Comparison of ENCODE assay signal across 9 cellular contexts in genomic region chr17:58219789-58220183, GRCh38. TPM values are rescaled to one million over a fixed set of nuclear protein-coding genes. Genes with fewer than 3 reads are reported as not detected.
DNase-seq lines count a peak whose midpoint lies in the region; ATAC-seq and TF ChIP-seq lines count a peak whose summit lies in the region.
"Had no signal": no experiment of that assay in that cellular context is flagged by ENCODE, and none has a peak within 500 bp of the region (broad histone marks: within the 10 kb centered on the region; RNA-seq: fewer than 3 reads in every experiment).

No MANE protein-coding gene starts in this region.

- H3K27me3 Mint-ChIP-seq in activated CD4-positive, alpha-beta T cell treated with anti-CD3 and anti-CD28 coated beads for 36 hours = peaks cover 5% of the 10 kb centered on the region
- peaks cover 6% of the 10 kb centered on the region for H3K27me3 Mint-ChIP-seq in activated B cell treated with CpG ODN at 0.5 μM for 24 hours

- no peaks in the 10 kb centered on the region for H3K4me1 ChIP-seq in iPS-20b (ENCODE audit: insufficient read depth, low read length)

- no peak for TF ChIP-seq CTCF in activated B cell treated with CpG ODN at 0.5 μM for 24 hours (IDR thresholded peaks at IDR 0.05)

- CTCF ChIA-PET in activated CD4-positive, alpha-beta T cell treated with anti-CD3 and anti-CD28 coated beads for 36 hours (lab: Charles Lee) = interaction anchor here (0.6 to 2.0 kb wide), 13 partner anchors 10 to 367 kb away, joined by 3 to 9 read pairs (median 3); partner anchors contain the start of genes LPO, RNF43 and SRSF1
- CTCF ChIA-PET in activated B cell treated with CpG ODN at 0.5 μM for 24 hours (lab: Charles Lee) = interaction anchor here (1.4 to 1.9 kb wide), 4 partner anchors 13 to 32 kb away, joined by 3 to 8 read pairs (median 4); no protein-coding TSS in a partner anchor

- H3K27me3 ChIP-seq in iPS-20b (ENCODE audit: insufficient read depth, low read length) = peaks cover 9% of the 10 kb centered on the region; the same call in 1 of the 2 replicates

- H3K9me3 ChIP-seq in iPS-20b (ENCODE audit: insufficient read depth, low read depth, low read length) = no peaks in the 10 kb centered on the region

- no peaks in the 10 kb centered on the region for H3K36me3 Mint-ChIP-seq in activated CD4-positive, alpha-beta T cell treated with anti-CD3 and anti-CD28 coated beads for 36 hours (ENCODE audit: low read depth)
- peaks cover 3% of the 10 kb centered on the region for H3K36me3 Mint-ChIP-seq in activated B cell treated with CpG ODN at 0.5 μM for 24 hours (ENCODE audit: low read depth)

- H3K9ac ChIP-seq in iPS-20b (ENCODE audit: low read depth, low read length) = no peak overlapping the region

- POLR2A ChIA-PET in activated CD4-positive, alpha-beta T cell treated with anti-CD3 and anti-CD28 coated beads for 36 hours (lab: Charles Lee) = interaction anchor here (1.1 to 1.2 kb wide), 2 partner anchors 30 to 132 kb away, joined by 3 to 4 read pairs; partner anchors contain the start of gene SUPT4H1
- POLR2A ChIA-PET in activated B cell treated with CpG ODN at 0.5 μM for 24 hours (lab: Charles Lee) = interaction anchor here (0.7 to 3.3 kb wide), 14 partner anchors 10 to 785 kb away, joined by 3 to 19 read pairs (median 6); partner anchors contain the start of genes LPO, MRPS23 and SUPT4H1

- no peak for DNase-seq in activated CD4-positive, alpha-beta T cell treated with anti-CD3 and anti-CD28 coated beads for 36 hours
- no peak for DNase-seq in activated CD4-positive, alpha-beta T cell treated with anti-CD3 and anti-CD28 coated beads for 1 hour
- DNase-seq in activated B cell treated with CpG ODN at 0.5 μM for 24 hours (no peak), substantia nigra (lab: John Stamatoyannopoulos, UW) (peak in 1 of 49 donors; percentile 15), cerebellum (ENCODE audit: low spot score) (no peak), HK-2 (ENCODE audit: unreplicated experiment) (no peak), ureter (ENCODE audit: low spot score) (no peak)

- peaks cover 9% of the 10 kb centered on the region; the same call in 1 of the 2 replicates for H3K36me3 ChIP-seq in iPS-20b (ENCODE audit: insufficient read depth, low read depth, low read length)

- no peaks in the 10 kb centered on the region for H3K9me3 Mint-ChIP-seq in activated CD4-positive, alpha-beta T cell treated with anti-CD3 and anti-CD28 coated beads for 36 hours (ENCODE audit: low read depth)
- no peaks in the 10 kb centered on the region for H3K9me3 Mint-ChIP-seq in activated B cell treated with CpG ODN at 0.5 μM for 24 hours

- no peak overlapping the region for H3K27ac ChIP-seq in iPS-20b (ENCODE audit: low read length)
- peak overlapping the region; percentile 70 for H3K27ac ChIP-seq in substantia nigra (ENCODE audit: low read depth, low read length, poor library complexity, severe bottlenecking)

- ATAC-seq in activated CD4-positive, alpha-beta T cell treated with anti-CD3 and anti-CD28 coated beads for 36 hours = no peak
- ATAC-seq in activated B cell treated with CpG ODN at 0.5 μM for 24 hours (ENCODE audit: low read depth) = no peak

- peak overlapping the region; percentile 86 for H3K27ac Mint-ChIP-seq in activated CD4-positive, alpha-beta T cell treated with anti-CD3 and anti-CD28 coated beads for 36 hours
- H3K27ac Mint-ChIP-seq in activated B cell treated with CpG ODN at 0.5 μM for 24 hours = peak overlapping the region; percentile 96

- intact Hi-C loops in activated CD4-positive, alpha-beta T cell treated with anti-CD3 and anti-CD28 coated beads for 36 hours (cut with DNase I, micrococcal nuclease) = loop anchor here in 1 of 2 experiments (1.0 to 2.0 kb wide), 8 partner anchors 23 to 1135 kb away; partner anchors contain the start of genes AKAP1, DYNLL2, MRPS23 and SRSF1
- intact Hi-C loops in activated B cell treated with CpG ODN at 0.5 μM for 24 hours (cut with micrococcal nuclease) = loop anchor here (1.0 to 2.0 kb wide), 7 partner anchors 14 to 935 kb away; partner anchors contain the start of genes MRPS23, PRR11, RNF43 and SKA2

- peaks cover 26% of the 10 kb centered on the region for H3K4me1 Mint-ChIP-seq in activated CD4-positive, alpha-beta T cell treated with anti-CD3 and anti-CD28 coated beads for 36 hours
- H3K4me1 Mint-ChIP-seq in activated B cell treated with CpG ODN at 0.5 μM for 24 hours = peaks cover 43% of the 10 kb centered on the region

- H3K4me3 Mint-ChIP-seq in activated CD4-positive, alpha-beta T cell treated with anti-CD3 and anti-CD28 coated beads for 36 hours = peak overlapping the region; percentile 90
- peak overlapping the region; percentile 91 for H3K4me3 Mint-ChIP-seq in activated B cell treated with CpG ODN at 0.5 μM for 24 hours

- peak overlapping the region; percentile 86; the same call in 1 of the 2 replicates for H3K4me3 ChIP-seq in iPS-20b (ENCODE audit: low read length)

RNA-seq across cellular contexts. Expression of gene MKS1, which starts 0.7 kb away (rescaled TPM):
- total RNA-seq in activated CD4-positive, alpha-beta T cell treated with anti-CD3 and anti-CD28 coated beads for 36 hours = 10 to 100 TPM; 20.4 to 22.5 TPM
- 16.0 and 17.3 TPM in 2 replicates for total RNA-seq in activated B cell treated with CpG ODN at 0.5 μM for 24 hours
- 20.8 TPM for total RNA-seq in cerebellum
- total RNA-seq in ureter = 28.7 TPM

RNA-seq across cellular contexts. Expression of gene LPO, which starts 18.6 kb away (rescaled TPM):
- under 1 TPM in 1 of 2 experiments, not detected in 1; 0.14 TPM for total RNA-seq in activated CD4-positive, alpha-beta T cell treated with anti-CD3 and anti-CD28 coated beads for 36 hours
- total RNA-seq in activated B cell treated with CpG ODN at 0.5 μM for 24 hours (not detected in 2 replicates), cerebellum (not detected), ureter (not detected)

RNA-seq across cellular contexts. Expression of gene EPX, which starts 27.3 kb away (rescaled TPM):
- total RNA-seq in activated CD4-positive, alpha-beta T cell treated with anti-CD3 and anti-CD28 coated beads for 36 hours = not detected
- total RNA-seq in activated B cell treated with CpG ODN at 0.5 μM for 24 hours (not detected in 2 replicates), cerebellum (0.09 TPM), ureter (not detected)
- total RNA-seq: kidney epithelial cell had no signal

RNA-seq across cellular contexts. Expression of gene OR4D2, which starts 53.0 kb away (rescaled TPM):
- total RNA-seq in activated CD4-positive, alpha-beta T cell treated with anti-CD3 and anti-CD28 coated beads for 36 hours = not detected
- total RNA-seq in activated B cell treated with CpG ODN at 0.5 μM for 24 hours (not detected in 2 replicates), cerebellum (not detected), ureter (not detected)
- total RNA-seq: kidney epithelial cell had no signal
